ENCODE assay signal across 28 cellular contexts in genomic region chr13:61109741-61110140, GRCh38.
"Had no signal": no experiment of that assay in that cellular context is flagged by ENCODE, and none has a peak within 500 bp of the region (broad histone marks: within the 10 kb centered on the region; RNA-seq: fewer than 3 reads in every experiment).

No MANE protein-coding gene starts in this region.

- H3K4me3 ChIP-seq: stomach, suprapubic skin, testis, thoracic aorta, thyroid gland, tibial artery, tibial nerve, transverse colon, upper lobe of left lung, upper lobe of right lung, uterus, vagina had no signal

- H3K27ac Mint-ChIP-seq: stimulated activated effector memory CD8-positive, alpha-beta T cell treated with anti-CD3 and anti-CD28 coated beads, Interleukin-12 subunit alpha, Interleukin-12 subunit beta, amount 100 ng/mL, for 72 hours; stimulated activated memory B cell treated with anti-CD40 and anti-IgM and Interleukin-4, amounts not matched to agents 10 μg/mL and 1 μg/mL and 100 μg/mL, for 72 hours; stimulated activated naive B cell treated with anti-CD40 and anti-IgM and Interleukin-4, amounts not matched to agents 10 μg/mL and 1 μg/mL and 100 μg/mL, for 72 hours; stimulated activated naive CD8-positive, alpha-beta T cell treated with anti-CD3 and anti-CD28 coated beads, Interleukin-15, amount 100 ng/mL, for 72 hours; stimulated activated naive CD8-positive, alpha-beta T cell treated with anti-CD3 and anti-CD28 coated beads, Interleukin-15, Interleukin-2, amounts not matched to agents 100 ng/mL and 50 ng/mL, for 24 hours; type B pancreatic cell had no signal

- H3K36me3 Mint-ChIP-seq: stimulated activated effector memory CD8-positive, alpha-beta T cell treated with anti-CD3 and anti-CD28 coated beads, Interleukin-12 subunit alpha, Interleukin-12 subunit beta, amount 100 ng/mL, for 72 hours; stimulated activated memory B cell treated with anti-CD40 and anti-IgM and Interleukin-4, amounts not matched to agents 10 μg/mL and 1 μg/mL and 100 μg/mL, for 72 hours; stimulated activated naive B cell treated with anti-CD40 and anti-IgM and Interleukin-4, amounts not matched to agents 10 μg/mL and 1 μg/mL and 100 μg/mL, for 72 hours; type B pancreatic cell had no signal

- H3K4me1 ChIP-seq: stomach, suprapubic skin, testis, thyroid gland, tibial artery, tibial nerve, transverse colon, upper lobe of left lung, upper lobe of right lung, uterus, vagina had no signal

- H3K27me3 ChIP-seq: stomach, suprapubic skin, testis, thyroid gland, tibial artery, tibial nerve, transverse colon, upper lobe of left lung, upper lobe of right lung, uterus, vagina had no signal

- H3K9me3 ChIP-seq: suprapubic skin, testis, thoracic aorta, thyroid gland, tibial artery, transverse colon, upper lobe of right lung, uterus, vagina had no signal

- H3K27me3 Mint-ChIP-seq: stimulated activated memory B cell treated with anti-CD40 and anti-IgM and Interleukin-4, amounts not matched to agents 10 μg/mL and 1 μg/mL and 100 μg/mL, for 72 hours; stimulated activated naive B cell treated with anti-CD40 and anti-IgM and Interleukin-4, amounts not matched to agents 10 μg/mL and 1 μg/mL and 100 μg/mL, for 72 hours; stimulated activated naive CD8-positive, alpha-beta T cell treated with anti-CD3 and anti-CD28 coated beads, Interleukin-15, amount 100 ng/mL, for 72 hours; stimulated activated naive CD8-positive, alpha-beta T cell treated with anti-CD3 and anti-CD28 coated beads, Interleukin-15, Interleukin-2, amounts not matched to agents 100 ng/mL and 50 ng/mL, for 24 hours; type B pancreatic cell had no signal

- H3K9me3 Mint-ChIP-seq: type B pancreatic cell had no signal

- DNase-seq: stimulated activated CD4-positive, alpha-beta T cell treated with anti-CD3 and anti-CD28 coated beads, Interleukin-2, amount 100 ng/mL, for 48 hours; stimulated activated CD4-positive, alpha-beta T cell treated with anti-CD3 and anti-CD28 coated beads, Interleukin-4, amount 100 ng/mL, for 1 hour; stimulated activated CD4-positive, alpha-beta T cell treated with anti-CD3 and anti-CD28 coated beads, Interleukin-4, amount 100 ng/mL, for 24 hours; stimulated activated CD4-positive, alpha-beta T cell treated with anti-CD3 and anti-CD28 coated beads, Interleukin-4, amount 100 ng/mL, for 4 hours; stimulated activated CD8-positive, alpha-beta memory T cell treated with anti-CD3 and anti-CD28 coated beads, Interleukin-4, amount 100 ng/mL, for 48 hours; stimulated activated naive B cell treated with anti-CD40 and anti-IgM and Interleukin-4, amounts not matched to agents 10 μg/mL and 1 μg/mL and 100 μg/mL, for 72 hours; stimulated activated naive CD4-positive, alpha-beta T cell; stimulated activated naive CD4-positive, alpha-beta T cell treated with Interleukin-2 at 50 U/mL for 16 hours; stimulated activated naive CD8-positive, alpha-beta T cell treated with anti-CD3 and anti-CD28 coated beads, Interleukin-15, amount 100 ng/mL, for 72 hours; stimulated activated naive CD8-positive, alpha-beta T cell treated with anti-CD3 and anti-CD28 coated beads, Interleukin-15, Interleukin-2, amounts not matched to agents 100 U/mL and 50 U/mL, for 24 hours; stomach; substantia nigra; testis; thyroid gland; tibial artery; transverse colon; trophoblast cell; upper lobe of left lung; upper lobe of right lung; uterus had no signal

- ATAC-seq: stimulated activated memory B cell treated with anti-CD40 and anti-IgM and Interleukin-4, amounts not matched to agents 10 μg/mL and 1 μg/mL and 100 μg/mL, for 72 hours; stimulated activated naive B cell treated with anti-CD40 and anti-IgM and Interleukin-4, amounts not matched to agents 10 μg/mL and 1 μg/mL and 100 μg/mL, for 72 hours; stimulated activated naive CD8-positive, alpha-beta T cell treated with anti-CD3 and anti-CD28 coated beads, Interleukin-15, amount 100 ng/mL, for 72 hours; stimulated activated naive CD8-positive, alpha-beta T cell treated with anti-CD3 and anti-CD28 coated beads, Interleukin-15, Interleukin-2, amounts not matched to agents 100 U/mL and 50 U/mL, for 24 hours; upper lobe of right lung had no signal

- H3K27ac ChIP-seq: stomach, suprapubic skin, testis, thoracic aorta, thyroid gland, tibial artery, tibial nerve, transverse colon, upper lobe of left lung, upper lobe of right lung, uterus, vagina had no signal

- H3K36me3 ChIP-seq: stomach, suprapubic skin, thoracic aorta, thyroid gland, tibial artery, tibial nerve, transverse colon, upper lobe of left lung, upper lobe of right lung, uterus, vagina had no signal

- H3K4me1 Mint-ChIP-seq: stimulated activated effector memory CD8-positive, alpha-beta T cell treated with anti-CD3 and anti-CD28 coated beads, Interleukin-12 subunit alpha, Interleukin-12 subunit beta, amount 100 ng/mL, for 72 hours; stimulated activated memory B cell treated with anti-CD40 and anti-IgM and Interleukin-4, amounts not matched to agents 10 μg/mL and 1 μg/mL and 100 μg/mL, for 72 hours; stimulated activated naive B cell treated with anti-CD40 and anti-IgM and Interleukin-4, amounts not matched to agents 10 μg/mL and 1 μg/mL and 100 μg/mL, for 72 hours; stimulated activated naive CD8-positive, alpha-beta T cell treated with anti-CD3 and anti-CD28 coated beads, Interleukin-15, amount 100 ng/mL, for 72 hours had no signal

- H3K4me3 Mint-ChIP-seq: stimulated activated effector memory CD8-positive, alpha-beta T cell treated with anti-CD3 and anti-CD28 coated beads, Interleukin-12 subunit alpha, Interleukin-12 subunit beta, amount 100 ng/mL, for 72 hours; stimulated activated memory B cell treated with anti-CD40 and anti-IgM and Interleukin-4, amounts not matched to agents 10 μg/mL and 1 μg/mL and 100 μg/mL, for 72 hours; stimulated activated naive B cell treated with anti-CD40 and anti-IgM and Interleukin-4, amounts not matched to agents 10 μg/mL and 1 μg/mL and 100 μg/mL, for 72 hours; stimulated activated naive CD8-positive, alpha-beta T cell treated with anti-CD3 and anti-CD28 coated beads, Interleukin-15, amount 100 ng/mL, for 72 hours; stimulated activated naive CD8-positive, alpha-beta T cell treated with anti-CD3 and anti-CD28 coated beads, Interleukin-15, Interleukin-2, amounts not matched to agents 100 ng/mL and 50 ng/mL, for 24 hours; type B pancreatic cell had no signal
